8 cellular contexts compared by ENCODE assay signal in genomic region chr12:55830601-55831406, GRCh38. TPM values are rescaled to one million over a fixed set of nuclear protein-coding genes. Genes with fewer than 3 reads are reported as not detected.
DNase-seq lines count a peak whose midpoint lies in the region; ATAC-seq and TF ChIP-seq lines count a peak whose summit lies in the region.

No MANE protein-coding gene starts in this region.

- DNase-seq in CD4-positive, alpha-beta T cell: peak; percentile 27 to 64 (median 40)
- DNase-seq in HuH-7.5 (ENCODE audit: low spot score) (peak; percentile 51), iPS DF 6.9 (ENCODE audit: low read depth, low spot score) (no peak), retinal pigment epithelial cell (ENCODE audit: low read depth) (no peak), UCSD-AML1 (lab: John Stamatoyannopoulos, UW; ENCODE audit: unreplicated experiment) (no peak)

- peak overlapping the region; percentile 54; the same call in 1 of the 2 replicates for H3K4me3 ChIP-seq in iPS DF 6.9 (ENCODE audit: low read length)
- peak overlapping the region; percentile 93 for H3K4me3 ChIP-seq in retinal pigment epithelial cell (ENCODE audit: low read length)

- no peaks in the 10 kb centered on the region for H3K36me3 ChIP-seq in iPS DF 6.9 (ENCODE audit: control insufficient read depth, insufficient read depth, low read length)

- H3K27ac Mint-ChIP-seq in CD4-positive, alpha-beta T cell: peak overlapping the region; percentile 88
- peak overlapping the region; percentile 97 for H3K27ac Mint-ChIP-seq in T-helper 1 cell treated with Interleukin-12 subunit alpha and Interleukin-12 subunit beta and Interleukin-4 antibody, amounts not matched to agents 30 μg/mL and 1 μg/mL, for 36 hours
- H3K27ac Mint-ChIP-seq in brain: peak overlapping the region; percentile 99 to 100 (median 100)

- POLR2A ChIA-PET in CD4-positive, alpha-beta T cell (lab: Charles Lee): interaction anchor here (0.8 to 5.1 kb wide), 18 partner anchors 12 to 798 kb away, joined by 3 to 180 read pairs (median 8); partner anchors contain the start of genes BLOC1S1, CD63, DGKA and GDF11

- no peak for ATAC-seq in CD4-positive, alpha-beta T cell (ENCODE audit: poor library complexity)
- ATAC-seq in HG03280 (IDR thresholded peaks at IDR 0.05; ENCODE audit: unreplicated experiment): no peak

- H3K4me1 Mint-ChIP-seq in CD4-positive, alpha-beta T cell (ENCODE audit: low read depth): peaks cover 54% of the 10 kb centered on the region
- peaks cover 32% of the 10 kb centered on the region for H3K4me1 Mint-ChIP-seq in T-helper 1 cell treated with Interleukin-12 subunit alpha and Interleukin-12 subunit beta and Interleukin-4 antibody, amounts not matched to agents 30 μg/mL and 1 μg/mL, for 36 hours (ENCODE audit: low read depth)
- H3K4me1 Mint-ChIP-seq in brain: peaks cover 55% of the 10 kb centered on the region

- WGBS in iPS DF 6.9 (ENCODE audit: insufficient coverage, insufficient read length): no CpG with 5 or more reads among the region's 23 CpGs

- H3K9me3 ChIP-seq in CD4-positive, alpha-beta T cell (ENCODE audit: control insufficient read depth, low read length): no peaks in the 10 kb centered on the region
- no peaks in the 10 kb centered on the region for H3K9me3 ChIP-seq in iPS DF 6.9 (ENCODE audit: control insufficient read depth, insufficient read depth, low read length)

- CTCF ChIA-PET in CD4-positive, alpha-beta T cell (lab: Charles Lee): interaction anchor here (1.6 to 2.5 kb wide), 5 partner anchors 10 to 109 kb away, joined by 4 to 13 read pairs (median 7); partner anchors contain the start of genes PYM1 and SARNP

- TF ChIP-seq CTCF in CD4-positive, alpha-beta T cell (IDR thresholded peaks at IDR 0.05): no peak
- TF ChIP-seq CTCF in brain (conservative IDR thresholded peaks at IDR 0.05) (no peak), retinal pigment epithelial cell (conservative IDR thresholded peaks at IDR 0.05; ENCODE audit: low read depth, low read length) (no peak)

- peaks cover 24% of the 10 kb centered on the region for H3K36me3 Mint-ChIP-seq in CD4-positive, alpha-beta T cell (ENCODE audit: low read depth)
- H3K36me3 Mint-ChIP-seq in T-helper 1 cell treated with Interleukin-12 subunit alpha and Interleukin-12 subunit beta and Interleukin-4 antibody, amounts not matched to agents 30 μg/mL and 1 μg/mL, for 36 hours (ENCODE audit: low read depth): peaks cover 20% of the 10 kb centered on the region
- H3K36me3 Mint-ChIP-seq in brain: peaks cover 24% of the 10 kb centered on the region

- no peaks in the 10 kb centered on the region for H3K9me3 Mint-ChIP-seq in CD4-positive, alpha-beta T cell
- H3K9me3 Mint-ChIP-seq in T-helper 1 cell treated with Interleukin-12 subunit alpha and Interleukin-12 subunit beta and Interleukin-4 antibody, amounts not matched to agents 30 μg/mL and 1 μg/mL, for 36 hours: no peaks in the 10 kb centered on the region
- H3K9me3 Mint-ChIP-seq in brain: peaks cover 0 to 2% (median 0%) of the 10 kb centered on the region in 5 experiments

- intact Hi-C loops in CD4-positive, alpha-beta T cell (cut with DNase I, micrococcal nuclease): loop anchor here in 1 of 2 experiments (2.0 kb wide), 1 partner anchor 96 kb away; the partner anchor contains the start of gene PYM1

- no peaks in the 10 kb centered on the region for H3K27me3 Mint-ChIP-seq in CD4-positive, alpha-beta T cell
- H3K27me3 Mint-ChIP-seq in T-helper 1 cell treated with Interleukin-12 subunit alpha and Interleukin-12 subunit beta and Interleukin-4 antibody, amounts not matched to agents 30 μg/mL and 1 μg/mL, for 36 hours (ENCODE audit: low read depth): no peaks in the 10 kb centered on the region
- peaks cover 13% of the 10 kb centered on the region for H3K27me3 Mint-ChIP-seq in brain

- peak overlapping the region; percentile 100 for H3K4me3 Mint-ChIP-seq in CD4-positive, alpha-beta T cell
- peak overlapping the region; percentile 99 for H3K4me3 Mint-ChIP-seq in T-helper 1 cell treated with Interleukin-12 subunit alpha and Interleukin-12 subunit beta and Interleukin-4 antibody, amounts not matched to agents 30 μg/mL and 1 μg/mL, for 36 hours
- peak overlapping the region; percentile 94 to 99 (median 97) for H3K4me3 Mint-ChIP-seq in brain

- peak overlapping the region; percentile 70 for H3K27ac ChIP-seq in CD4-positive, alpha-beta T cell (ENCODE audit: low read depth, low read length)
- no peak overlapping the region for H3K27ac ChIP-seq in iPS DF 6.9 (ENCODE audit: low read length)

- no peaks in the 10 kb centered on the region; the same call in 1 of the 2 replicates for H3K4me1 ChIP-seq in iPS DF 6.9 (ENCODE audit: control insufficient read depth, insufficient read depth, low read length)

- no peaks in the 10 kb centered on the region for H3K27me3 ChIP-seq in CD4-positive, alpha-beta T cell (ENCODE audit: control insufficient read depth, insufficient read depth, low read length)
- no peaks in the 10 kb centered on the region for H3K27me3 ChIP-seq in iPS DF 6.9 (ENCODE audit: control insufficient read depth, insufficient read depth, low read length)

RNA-seq across cellular contexts. Expression of gene DNAJC14, which starts 1.4 kb away (rescaled TPM):
- 10 to 100 TPM; 17.8 to 21.0 TPM for total RNA-seq in CD4-positive, alpha-beta T cell
- polyA plus RNA-seq in brain (ENCODE audit: insufficient read depth, low read depth, low replicate concordance): 34.2 TPM

RNA-seq across cellular contexts. Expression of gene MMP19, which starts 11.9 kb away (rescaled TPM):
- total RNA-seq in CD4-positive, alpha-beta T cell: not detected
- 0.15 TPM for polyA plus RNA-seq in brain (ENCODE audit: insufficient read depth, low read depth, low replicate concordance)

RNA-seq across cellular contexts. Expression of gene ORMDL2, which starts 13.0 kb away (rescaled TPM):
- 10 to 100 TPM; 13.0 to 14.9 TPM for total RNA-seq in CD4-positive, alpha-beta T cell
- polyA plus RNA-seq in brain (ENCODE audit: insufficient read depth, low read depth, low replicate concordance): 40.8 TPM

RNA-seq across cellular contexts. Expression of gene SARNP, which starts 13.3 kb away (rescaled TPM):
- 10 to 100 TPM; 38.2 to 38.6 TPM for total RNA-seq in CD4-positive, alpha-beta T cell
- 59.8 TPM for polyA plus RNA-seq in brain (ENCODE audit: insufficient read depth, low read depth, low replicate concordance)

Comparison
In these comparisons a context has a peak if more than half of its experiments do, and no peak if none do; other contexts are left out.
1. DNase-seq: peak in CD4-positive, alpha-beta T cell (10 of 10) and HuH-7.5 (single experiment); none in iPS DF 6.9 (single experiment), retinal pigment epithelial cell (single experiment) and UCSD-AML1 (single experiment).
2. Peak in every context shown above with its lines, with median percentiles within 50 percentile points of each other: H3K27ac Mint-ChIP-seq and H3K4me3 Mint-ChIP-seq.